In the genomic region with DNA sequence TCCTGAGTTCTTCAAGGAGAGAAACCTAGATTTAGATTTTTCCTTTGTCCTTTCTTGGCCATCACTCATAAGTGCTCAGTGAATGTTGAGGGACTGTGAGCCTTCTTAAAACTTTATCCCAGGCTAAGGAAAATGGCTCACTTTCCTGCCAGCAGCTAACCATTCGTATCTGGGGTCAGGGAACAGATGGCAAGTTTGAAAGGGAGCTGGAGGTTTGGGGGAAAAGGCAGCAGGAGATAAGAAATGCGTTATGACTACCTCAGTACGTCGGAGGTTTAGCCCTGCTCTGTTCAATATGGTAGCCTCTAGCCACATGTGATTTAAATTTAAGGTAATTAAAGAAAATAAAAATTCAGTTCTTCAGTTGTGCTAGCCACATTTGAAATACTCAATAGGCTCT, we compare ENCODE assay signal across 1 cellular context.
TF ChIP-seq lines count a peak whose summit lies in the region.

No MANE protein-coding gene starts in this region.

TF ChIP-seq in K562, 482 proteins besides CTCF, POLR2A, EP300 and RAD21 (continued from another document and continues in another):
- TF ChIP-seq, protein P1, sequence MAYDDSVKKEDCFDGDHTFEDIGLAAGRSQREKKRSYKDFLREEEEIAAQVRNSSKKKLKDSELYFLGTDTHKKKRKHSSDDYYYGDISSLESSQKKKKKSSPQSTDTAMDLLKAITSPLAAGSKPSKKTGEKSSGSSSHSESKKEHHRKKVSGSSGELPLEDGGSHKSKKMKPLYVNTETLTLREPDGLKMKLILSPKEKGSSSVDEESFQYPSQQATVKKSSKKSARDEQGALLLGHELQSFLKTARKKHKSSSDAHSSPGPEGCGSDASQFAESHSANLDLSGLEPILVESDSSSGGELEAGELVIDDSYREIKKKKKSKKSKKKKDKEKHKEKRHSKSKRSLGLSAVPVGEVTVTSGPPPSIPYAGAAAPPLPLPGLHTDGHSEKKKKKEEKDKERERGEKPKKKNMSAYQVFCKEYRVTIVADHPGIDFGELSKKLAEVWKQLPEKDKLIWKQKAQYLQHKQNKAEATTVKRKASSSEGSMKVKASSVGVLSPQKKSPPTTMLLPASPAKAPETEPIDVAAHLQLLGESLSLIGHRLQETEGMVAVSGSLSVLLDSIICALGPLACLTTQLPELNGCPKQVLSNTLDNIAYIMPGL (CRISPR knock-in tag; IDR thresholded peaks at IDR 0.05), result no peak
- TF ChIP-seq POLR2AphosphoS5 (IDR thresholded peaks at IDR 0.05; ENCODE audit: control insufficient read depth, insufficient read depth, low read depth, low read length) (peak; percentile 95), FOXM1 (IDR thresholded peaks at IDR 0.05; ENCODE audit: low read depth) (peak; percentile 81), FOXM1 (CRISPR knock-in tag; IDR thresholded peaks at IDR 0.05; ENCODE audit: low read depth) (no peak), ADNP (tag; IDR thresholded peaks at IDR 0.05) (no peak), ZNF668 (CRISPR knock-in tag; IDR thresholded peaks at IDR 0.05) (no peak), ZNF224 (CRISPR knock-in tag; IDR thresholded peaks at IDR 0.05) (no peak), KDM1A (IDR thresholded peaks at IDR 0.05) (peak; percentile 80 to 81), SMARCA4 (IDR thresholded peaks at IDR 0.05) (peak; percentile 86), RNF2 (IDR thresholded peaks at IDR 0.05) (0 out of 2 replicates have a peak, but pooled peaks have one; percentile 46), ZNF3 (CRISPR knock-in tag; IDR thresholded peaks at IDR 0.05) (no peak), ARID2 (IDR thresholded peaks at IDR 0.05) (no peak), U2AF2 (optimal IDR thresholded peaks at IDR 0.05; ENCODE audit: low read depth, low read length) (no peak), THRAP3 (IDR thresholded peaks at IDR 0.05; ENCODE audit: borderline replicate concordance) (0 out of 2 replicates have a peak, but pooled peaks have one; percentile 45), NCOA1 (IDR thresholded peaks at IDR 0.05; ENCODE audit: low read depth) (peak; percentile 42; the same call in 1 of the 2 replicates), TAF9B (IDR thresholded peaks at IDR 0.05; ENCODE audit: partially characterized antibody) (peak; percentile 16), BHLHE40 (IDR thresholded peaks at IDR 0.05; ENCODE audit: low read length) (peak; percentile 19; the same call in 1 of the 2 replicates), CBFA2T3 (IDR thresholded peaks at IDR 0.05) (peak; percentile 96), EP400 (IDR thresholded peaks at IDR 0.05) (no peak), SLC30A9 (CRISPR knock-in tag; IDR thresholded peaks at IDR 0.05) (no peak), C11orf30 (IDR thresholded peaks at IDR 0.05; ENCODE audit: low read depth) (no peak), ZNF253 (CRISPR knock-in tag; conservative IDR thresholded peaks at IDR 0.05) (no peak), CCNT2 (IDR thresholded peaks at IDR 0.05; ENCODE audit: borderline replicate concordance, extremely low read depth, insufficient read length, low read depth, low read length) (no peak), SAFB2 (IDR thresholded peaks at IDR 0.05; ENCODE audit: borderline replicate concordance, low read depth, low read length, severe bottlenecking) (no peak), SMAD3 (CRISPR knock-in tag; conservative IDR thresholded peaks at IDR 0.05) (no peak), TRIM24 (IDR thresholded peaks at IDR 0.05) (peak; percentile 69 to 75; a peak in 2 of 4 replicates), CBX8 (IDR thresholded peaks at IDR 0.05; ENCODE audit: borderline replicate concordance, extremely low read depth, low read depth, low read length, poor library complexity, severe bottlenecking) (no peak), FOXA1 (IDR thresholded peaks at IDR 0.05; ENCODE audit: borderline replicate concordance) (no peak), KLF1 (tag; IDR thresholded peaks at IDR 0.05) (no peak), PURB (CRISPR knock-in tag; IDR thresholded peaks at IDR 0.05; ENCODE audit: low read depth) (no peak), ATF7 (IDR thresholded peaks at IDR 0.05) (no peak), NCOA2 (IDR thresholded peaks at IDR 0.05; ENCODE audit: partially characterized antibody in 2 of 2) (no peak)
- TF ChIP-seq, protein P2, sequence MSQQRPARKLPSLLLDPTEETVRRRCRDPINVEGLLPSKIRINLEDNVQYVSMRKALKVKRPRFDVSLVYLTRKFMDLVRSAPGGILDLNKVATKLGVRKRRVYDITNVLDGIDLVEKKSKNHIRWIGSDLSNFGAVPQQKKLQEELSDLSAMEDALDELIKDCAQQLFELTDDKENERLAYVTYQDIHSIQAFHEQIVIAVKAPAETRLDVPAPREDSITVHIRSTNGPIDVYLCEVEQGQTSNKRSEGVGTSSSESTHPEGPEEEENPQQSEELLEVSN (IDR thresholded peaks at IDR 0.05; ENCODE audit: borderline replicate concordance in 1 of 2, extremely low read depth in 1 of 2, insufficient read depth in 1 of 2, insufficient read length in 1 of 2, low read depth in 1 of 2, low read length in 1 of 2, poor library complexity in 1 of 2, severe bottlenecking in 1 of 2), result no peak
- TF ChIP-seq, protein P3, sequence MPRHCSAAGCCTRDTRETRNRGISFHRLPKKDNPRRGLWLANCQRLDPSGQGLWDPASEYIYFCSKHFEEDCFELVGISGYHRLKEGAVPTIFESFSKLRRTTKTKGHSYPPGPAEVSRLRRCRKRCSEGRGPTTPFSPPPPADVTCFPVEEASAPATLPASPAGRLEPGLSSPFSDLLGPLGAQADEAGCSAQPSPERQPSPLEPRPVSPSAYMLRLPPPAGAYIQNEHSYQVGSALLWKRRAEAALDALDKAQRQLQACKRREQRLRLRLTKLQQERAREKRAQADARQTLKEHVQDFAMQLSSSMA (CRISPR knock-in tag; IDR thresholded peaks at IDR 0.05), result no peak
- TF ChIP-seq, protein P4, sequence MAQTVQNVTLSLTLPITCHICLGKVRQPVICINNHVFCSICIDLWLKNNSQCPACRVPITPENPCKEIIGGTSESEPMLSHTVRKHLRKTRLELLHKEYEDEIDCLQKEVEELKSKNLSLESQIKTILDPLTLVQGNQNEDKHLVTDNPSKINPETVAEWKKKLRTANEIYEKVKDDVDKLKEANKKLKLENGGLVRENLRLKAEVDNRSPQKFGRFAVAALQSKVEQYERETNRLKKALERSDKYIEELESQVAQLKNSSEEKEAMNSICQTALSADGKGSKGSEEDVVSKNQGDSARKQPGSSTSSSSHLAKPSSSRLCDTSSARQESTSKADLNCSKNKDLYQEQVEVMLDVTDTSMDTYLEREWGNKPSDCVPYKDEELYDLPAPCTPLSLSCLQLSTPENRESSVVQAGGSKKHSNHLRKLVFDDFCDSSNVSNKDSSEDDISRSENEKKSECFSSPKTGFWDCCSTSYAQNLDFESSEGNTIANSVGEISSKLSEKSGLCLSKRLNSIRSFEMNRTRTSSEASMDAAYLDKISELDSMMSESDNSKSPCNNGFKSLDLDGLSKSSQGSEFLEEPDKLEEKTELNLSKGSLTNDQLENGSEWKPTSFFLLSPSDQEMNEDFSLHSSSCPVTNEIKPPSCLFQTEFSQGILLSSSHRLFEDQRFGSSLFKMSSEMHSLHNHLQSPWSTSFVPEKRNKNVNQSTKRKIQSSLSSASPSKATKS (CRISPR knock-in tag; IDR thresholded peaks at IDR 0.05), result no peak
- TF ChIP-seq, protein P5, sequence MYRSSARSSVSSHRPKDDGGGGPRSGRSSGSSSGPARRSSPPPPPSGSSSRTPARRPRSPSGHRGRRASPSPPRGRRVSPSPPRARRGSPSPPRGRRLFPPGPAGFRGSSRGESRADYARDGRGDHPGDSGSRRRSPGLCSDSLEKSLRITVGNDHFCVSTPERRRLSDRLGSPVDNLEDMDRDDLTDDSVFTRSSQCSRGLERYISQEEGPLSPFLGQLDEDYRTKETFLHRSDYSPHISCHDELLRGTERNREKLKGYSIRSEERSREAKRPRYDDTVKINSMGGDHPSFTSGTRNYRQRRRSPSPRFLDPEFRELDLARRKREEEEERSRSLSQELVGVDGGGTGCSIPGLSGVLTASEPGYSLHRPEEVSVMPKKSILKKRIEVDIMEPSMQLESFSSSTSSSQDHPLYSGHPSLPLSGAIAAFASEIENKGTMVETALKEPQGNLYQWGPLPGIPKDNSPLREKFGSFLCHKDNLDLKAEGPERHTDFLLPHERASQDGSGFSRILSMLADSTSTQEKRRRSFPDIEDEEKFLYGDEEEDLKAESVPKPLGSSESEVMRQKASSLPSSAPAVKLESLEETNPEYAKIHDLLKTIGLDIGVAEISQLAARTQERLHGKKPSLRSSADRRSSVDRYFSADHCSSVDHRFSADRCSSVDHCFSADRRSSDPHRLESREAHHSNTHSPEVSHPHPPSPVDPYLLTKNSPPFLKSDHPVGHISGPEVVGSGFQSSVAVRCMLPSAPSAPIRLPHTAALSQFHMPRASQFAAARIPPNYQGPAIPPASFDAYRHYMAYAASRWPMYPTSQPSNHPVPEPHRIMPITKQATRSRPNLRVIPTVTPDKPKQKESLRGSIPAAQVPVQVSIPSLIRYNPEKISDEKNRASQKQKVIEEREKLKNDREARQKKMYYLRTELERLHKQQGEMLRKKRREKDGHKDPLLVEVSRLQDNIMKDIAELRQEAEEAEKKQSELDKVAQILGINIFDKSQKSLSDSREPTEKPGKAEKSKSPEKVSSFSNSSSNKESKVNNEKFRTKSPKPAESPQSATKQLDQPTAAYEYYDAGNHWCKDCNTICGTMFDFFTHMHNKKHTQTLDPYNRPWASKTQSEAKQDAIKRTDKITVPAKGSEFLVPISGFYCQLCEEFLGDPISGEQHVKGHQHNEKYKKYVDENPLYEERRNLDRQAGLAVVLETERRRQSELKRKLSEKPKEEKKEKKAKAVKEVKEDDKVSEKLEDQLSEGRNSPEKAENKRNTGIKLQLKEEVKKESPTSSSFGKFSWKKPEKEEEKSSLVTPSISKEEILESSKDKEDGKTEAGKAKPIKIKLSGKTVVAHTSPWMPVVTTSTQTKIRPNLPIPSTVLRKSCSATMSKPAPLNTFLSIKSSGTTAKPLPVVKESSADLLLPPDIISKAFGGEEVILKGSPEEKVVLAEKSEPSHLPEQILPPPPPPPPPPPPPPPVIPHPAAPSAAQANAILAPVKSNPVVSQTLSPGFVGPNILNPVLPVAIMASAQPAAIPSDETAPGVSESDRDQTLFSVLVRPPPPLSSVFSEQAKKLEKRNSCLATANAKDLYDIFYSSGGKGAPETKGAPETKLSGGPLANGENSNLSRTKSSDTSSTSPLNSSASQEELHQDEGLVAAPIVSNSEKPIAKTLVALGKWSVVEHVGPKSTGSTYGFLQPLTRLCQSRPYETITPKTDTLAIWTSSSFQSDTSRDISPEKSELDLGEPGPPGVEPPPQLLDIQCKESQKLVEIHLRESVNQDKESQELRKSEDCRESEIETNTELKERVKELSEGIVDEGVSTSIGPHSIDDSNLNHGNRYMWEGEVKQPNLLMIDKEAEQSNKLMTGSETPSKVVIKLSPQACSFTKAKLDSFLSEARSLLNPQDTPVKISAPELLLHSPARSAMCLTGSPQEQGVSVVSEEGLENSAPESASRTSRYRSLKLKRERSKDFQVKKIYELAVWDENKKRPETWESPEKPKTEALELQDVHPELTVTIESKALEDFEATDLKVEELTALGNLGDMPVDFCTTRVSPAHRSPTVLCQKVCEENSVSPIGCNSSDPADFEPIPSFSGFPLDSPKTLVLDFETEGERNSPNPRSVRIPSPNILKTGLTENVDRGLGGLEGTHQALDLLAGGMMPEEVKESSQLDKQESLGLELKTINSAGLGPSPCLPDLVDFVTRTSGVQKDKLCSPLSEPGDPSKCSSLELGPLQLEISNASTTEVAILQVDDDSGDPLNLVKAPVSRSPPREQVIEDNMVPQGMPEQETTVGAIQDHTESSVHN (IDR thresholded peaks at IDR 0.05; ENCODE audit: borderline replicate concordance in 1 of 2, low read depth in 1 of 2), result no peak
- TF ChIP-seq, protein P6, sequence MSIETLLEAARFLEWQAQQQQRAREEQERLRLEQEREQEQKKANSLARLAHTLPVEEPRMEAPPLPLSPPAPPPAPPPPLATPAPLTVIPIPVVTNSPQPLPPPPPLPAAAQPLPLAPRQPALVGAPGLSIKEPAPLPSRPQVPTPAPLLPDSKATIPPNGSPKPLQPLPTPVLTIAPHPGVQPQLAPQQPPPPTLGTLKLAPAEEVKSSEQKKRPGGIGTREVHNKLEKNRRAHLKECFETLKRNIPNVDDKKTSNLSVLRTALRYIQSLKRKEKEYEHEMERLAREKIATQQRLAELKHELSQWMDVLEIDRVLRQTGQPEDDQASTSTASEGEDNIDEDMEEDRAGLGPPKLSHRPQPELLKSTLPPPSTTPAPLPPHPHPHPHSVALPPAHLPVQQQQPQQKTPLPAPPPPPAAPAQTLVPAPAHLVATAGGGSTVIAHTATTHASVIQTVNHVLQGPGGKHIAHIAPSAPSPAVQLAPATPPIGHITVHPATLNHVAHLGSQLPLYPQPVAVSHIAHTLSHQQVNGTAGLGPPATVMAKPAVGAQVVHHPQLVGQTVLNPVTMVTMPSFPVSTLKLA (conservative IDR thresholded peaks at IDR 0.05), result 0 out of 4 replicates have a peak, but pooled peaks of 1 of the 2 experiments have one; percentile 30
- TF ChIP-seq, protein P7, sequence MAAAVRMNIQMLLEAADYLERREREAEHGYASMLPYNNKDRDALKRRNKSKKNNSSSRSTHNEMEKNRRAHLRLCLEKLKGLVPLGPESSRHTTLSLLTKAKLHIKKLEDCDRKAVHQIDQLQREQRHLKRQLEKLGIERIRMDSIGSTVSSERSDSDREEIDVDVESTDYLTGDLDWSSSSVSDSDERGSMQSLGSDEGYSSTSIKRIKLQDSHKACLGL (CRISPR knock-in tag; IDR thresholded peaks at IDR 0.05; ENCODE audit: borderline replicate concordance, poor library complexity, severe bottlenecking), result no peak
- TF ChIP-seq, protein P8, sequence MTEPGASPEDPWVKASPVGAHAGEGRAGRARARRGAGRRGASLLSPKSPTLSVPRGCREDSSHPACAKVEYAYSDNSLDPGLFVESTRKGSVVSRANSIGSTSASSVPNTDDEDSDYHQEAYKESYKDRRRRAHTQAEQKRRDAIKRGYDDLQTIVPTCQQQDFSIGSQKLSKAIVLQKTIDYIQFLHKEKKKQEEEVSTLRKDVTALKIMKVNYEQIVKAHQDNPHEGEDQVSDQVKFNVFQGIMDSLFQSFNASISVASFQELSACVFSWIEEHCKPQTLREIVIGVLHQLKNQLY (CRISPR knock-in tag; conservative IDR thresholded peaks at IDR 0.05), result no peak
- TF ChIP-seq, protein P9, sequence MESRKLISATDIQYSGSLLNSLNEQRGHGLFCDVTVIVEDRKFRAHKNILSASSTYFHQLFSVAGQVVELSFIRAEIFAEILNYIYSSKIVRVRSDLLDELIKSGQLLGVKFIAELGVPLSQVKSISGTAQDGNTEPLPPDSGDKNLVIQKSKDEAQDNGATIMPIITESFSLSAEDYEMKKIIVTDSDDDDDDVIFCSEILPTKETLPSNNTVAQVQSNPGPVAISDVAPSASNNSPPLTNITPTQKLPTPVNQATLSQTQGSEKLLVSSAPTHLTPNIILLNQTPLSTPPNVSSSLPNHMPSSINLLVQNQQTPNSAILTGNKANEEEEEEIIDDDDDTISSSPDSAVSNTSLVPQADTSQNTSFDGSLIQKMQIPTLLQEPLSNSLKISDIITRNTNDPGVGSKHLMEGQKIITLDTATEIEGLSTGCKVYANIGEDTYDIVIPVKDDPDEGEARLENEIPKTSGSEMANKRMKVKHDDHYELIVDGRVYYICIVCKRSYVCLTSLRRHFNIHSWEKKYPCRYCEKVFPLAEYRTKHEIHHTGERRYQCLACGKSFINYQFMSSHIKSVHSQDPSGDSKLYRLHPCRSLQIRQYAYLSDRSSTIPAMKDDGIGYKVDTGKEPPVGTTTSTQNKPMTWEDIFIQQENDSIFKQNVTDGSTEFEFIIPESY (CRISPR knock-in tag; IDR thresholded peaks at IDR 0.05), result no peak
